9 cellular contexts compared by ENCODE assay signal in the genomic region with DNA sequence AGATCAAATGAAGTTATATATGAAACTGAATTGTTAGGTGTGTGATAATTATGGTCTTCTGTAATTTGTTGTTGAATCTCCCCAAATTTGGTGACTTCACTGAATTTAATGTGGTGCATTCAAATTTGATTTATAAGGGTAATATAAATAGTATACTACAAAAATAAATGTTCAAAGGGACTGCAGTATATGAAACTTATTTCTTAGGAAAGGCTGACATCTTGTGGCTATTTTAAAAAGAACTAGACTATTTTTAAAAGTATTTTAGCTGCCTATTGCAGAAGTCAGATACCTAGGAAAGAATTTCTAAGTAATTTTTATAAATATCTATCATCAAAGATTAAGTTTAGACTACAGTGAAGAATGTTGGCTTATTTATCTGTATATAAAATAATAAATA. TPM values are rescaled to one million over a fixed set of nuclear protein-coding genes. Genes with fewer than 3 reads are reported as not detected.
DNase-seq lines count a peak whose midpoint lies in the region; ATAC-seq and TF ChIP-seq lines count a peak whose summit lies in the region.
"Had no signal": no experiment of that assay in that cellular context is flagged by ENCODE, and none has a peak within 500 bp of the region (broad histone marks: within the 10 kb centered on the region; RNA-seq: fewer than 3 reads in every experiment).

No MANE protein-coding gene starts in this region.

- H3K27me3 ChIP-seq in upper lobe of right lung: no peaks in the 10 kb centered on the region

- intact Hi-C loops in upper lobe of right lung (cut with DNase I): no loop called here

- no peaks in the 10 kb centered on the region for H3K36me3 ChIP-seq in upper lobe of right lung
- H3K36me3 ChIP-seq: HAP-1 had no signal

- DNase-seq in AML-193 (lab: John Stamatoyannopoulos, UW) (peak; percentile 26 to 53), OCI-M1 (lab: John Stamatoyannopoulos, UW) (peak; percentile 72), fibroblast of villous mesenchyme (ENCODE audit: low read depth) (peak; percentile 50), upper lobe of right lung (no peak), NCI-H2081 treated with DMSO at 0.1 percent for 48 hours (lab: John Stamatoyannopoulos, UW) (no peak)

- H3K4me3 ChIP-seq in fibroblast of villous mesenchyme (ENCODE audit: low read depth, low read length) (no peak overlapping the region), upper lobe of right lung (no peak overlapping the region)
- H3K4me3 ChIP-seq: HAP-1 had no signal

- H3K4me1 Mint-ChIP-seq in activated T-helper 17 cell treated with anti-CD3 and anti-CD28 coated beads, Interleukin-2, amount 50 U/mL, for 72 hours: no peaks in the 10 kb centered on the region

- no peak overlapping the region for H3K27ac ChIP-seq in upper lobe of right lung

- H3K9me3 ChIP-seq in upper lobe of right lung: no peaks in the 10 kb centered on the region
- H3K9me3 ChIP-seq: HAP-1 had no signal

- H3K4me3 Mint-ChIP-seq in activated T-helper 17 cell treated with anti-CD3 and anti-CD28 coated beads, Interleukin-2, amount 50 U/mL, for 72 hours: no peak overlapping the region

- H3K27me3 Mint-ChIP-seq in activated T-helper 17 cell treated with anti-CD3 and anti-CD28 coated beads, Interleukin-2, amount 50 U/mL, for 72 hours: peaks cover 3% of the 10 kb centered on the region

- no peaks in the 10 kb centered on the region for H3K9me3 Mint-ChIP-seq in activated T-helper 17 cell treated with anti-CD3 and anti-CD28 coated beads, Interleukin-2, amount 50 U/mL, for 72 hours

- no peak overlapping the region for H3K27ac Mint-ChIP-seq in activated T-helper 17 cell treated with anti-CD3 and anti-CD28 coated beads, Interleukin-2, amount 50 U/mL, for 72 hours

- H3K36me3 Mint-ChIP-seq in activated T-helper 17 cell treated with anti-CD3 and anti-CD28 coated beads, Interleukin-2, amount 50 U/mL, for 72 hours (ENCODE audit: low read depth): no peaks in the 10 kb centered on the region

- TF ChIP-seq CTCF in fibroblast of villous mesenchyme (IDR thresholded peaks at IDR 0.05; ENCODE audit: insufficient read depth, low read depth, low read length): peak; percentile 20
- TF ChIP-seq CTCF in upper lobe of right lung (IDR thresholded peaks at IDR 0.05): peak; percentile 41

- peak; percentile 77 for ATAC-seq in GM19455 (IDR thresholded peaks at IDR 0.05; ENCODE audit: unreplicated experiment)
- no peak for ATAC-seq in upper lobe of right lung
- ATAC-seq in activated T-helper 17 cell treated with anti-CD3 and anti-CD28 coated beads, Interleukin-2, amount 50 U/mL, for 72 hours (replicated peaks): no peak
- ATAC-seq in GM21723 (IDR thresholded peaks at IDR 0.05; ENCODE audit: unreplicated experiment): no peak

- H3K4me1 ChIP-seq in upper lobe of right lung: no peaks in the 10 kb centered on the region

RNA-seq across cellular contexts. Expression of a gene that starts 36.6 kb away (rescaled TPM):
- total RNA-seq in fibroblast of villous mesenchyme (8.4 and 13.0 TPM in 2 replicates), upper lobe of right lung (0.93 TPM)
- total RNA-seq in activated T-helper 17 cell treated with anti-CD3 and anti-CD28 coated beads, Interleukin-2, amount 50 U/mL, for 72 hours: 1 to 10 TPM in 1 of 2 donors, under 1 TPM in 1; 0.63 to 1.5 TPM

Comparison
In these comparisons a context has a peak if more than half of its experiments do, and no peak if none do; other contexts are left out.
1. DNase-seq: peak in AML-193 (2 of 2), OCI-M1 (single experiment) and fibroblast of villous mesenchyme (single experiment); none in upper lobe of right lung (single experiment) and NCI-H2081 treated with DMSO at 0.1 percent for 48 hours (single experiment).